ENCODE assay signal across 25 cellular contexts in the genomic region with DNA sequence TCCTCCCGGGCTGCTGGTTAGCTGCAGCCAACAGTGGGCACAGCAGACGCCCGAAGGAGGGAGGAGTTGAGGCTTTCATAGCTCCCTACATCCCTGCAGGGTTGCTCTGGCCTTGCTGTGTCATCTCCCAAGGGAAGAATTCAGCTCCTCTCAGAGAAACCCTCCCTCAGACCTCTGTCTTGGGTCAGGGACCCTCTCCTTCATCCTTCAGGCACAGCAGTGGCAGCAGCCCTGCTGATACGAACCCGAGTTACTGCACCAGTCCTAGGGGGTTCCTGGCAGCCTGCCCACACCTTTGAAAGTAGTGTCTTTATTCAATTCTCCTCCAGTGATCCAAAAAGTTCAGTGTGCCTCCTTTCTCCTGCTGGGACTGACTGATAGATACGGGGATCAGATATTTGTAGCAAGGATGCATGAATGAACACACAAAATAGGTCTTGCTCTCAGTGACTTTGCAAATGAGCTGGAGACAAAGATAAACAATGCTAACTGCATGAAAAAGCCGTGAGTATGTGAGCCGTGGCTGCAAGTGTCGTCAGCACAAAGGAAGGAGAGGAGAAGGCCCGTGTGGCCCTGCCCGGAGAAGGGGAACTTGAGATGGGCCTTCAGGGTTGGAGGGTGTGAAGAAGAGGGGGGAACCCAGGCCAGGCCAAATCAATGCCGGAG.
DNase-seq lines count a peak whose midpoint lies in the region; ATAC-seq and TF ChIP-seq lines count a peak whose summit lies in the region.
"Had no signal": no experiment of that assay in that cellular context is flagged by ENCODE, and none has a peak within 500 bp of the region (broad histone marks: within the 10 kb centered on the region; RNA-seq: fewer than 3 reads in every experiment).

No MANE protein-coding gene starts in this region.

- no TSS peak for BruUV-seq in Panc1 (replicated peaks; lab: Mats Ljungman, UMichigan)

- ATAC-seq in Panc1 (no peak), HG03354 (IDR thresholded peaks at IDR 0.05; ENCODE audit: poor library complexity, severe bottlenecking, unreplicated experiment) (no peak), sciatic nerve (no peak), right cardiac atrium (no peak)
- ATAC-seq: activated CD8-positive, alpha-beta T cell treated with anti-CD3 and anti-CD28 coated beads for 36 hours; activated naive CD4-positive, alpha-beta T cell treated with anti-CD3 and anti-CD28 coated beads, Interleukin-2, amount 50 U/mL, for 72 hours; heart right ventricle; stimulated activated naive CD8-positive, alpha-beta T cell treated with anti-CD3 and anti-CD28 coated beads, Interleukin-15, Interleukin-2, amounts not matched to agents 100 U/mL and 50 U/mL, for 24 hours; WTC11 had no signal

- TF ChIP-seq CTCF in HEK293 (tag by site-specific recombination; IDR thresholded peaks at IDR 0.05) (no peak), Panc1 (IDR thresholded peaks at IDR 0.05) (no peak), endodermal cell (conservative IDR thresholded peaks at IDR 0.05) (no peak), thyroid gland (IDR thresholded peaks at IDR 0.05) (no peak)

- WGBS in endodermal cell (ENCODE audit: insufficient coverage in 1 of 2, insufficient read length in 1 of 2), 2 experiments, result 76 to 78% methylated on average over 12 of the region's 12 CpGs
- WGBS in thyroid gland, 2 donors, result 39 to 59% methylated on average over 11 to 12 of the region's 12 CpGs
- 80% methylated on average over 12 of the region's 12 CpGs for WGBS in right cardiac atrium

- H3K36me3 ChIP-seq in HEK293 (ENCODE audit: control insufficient read depth in 2 of 2, insufficient read depth in 1 of 2, low read length in 2 of 2) (no peaks in the 10 kb centered on the region), Panc1 (ENCODE audit: control insufficient read depth, insufficient read depth, low read length) (no peaks in the 10 kb centered on the region), endodermal cell (ENCODE audit: control insufficient read depth, insufficient read depth, low read length) (no peaks in the 10 kb centered on the region), thyroid gland (no peaks in the 10 kb centered on the region)
- H3K36me3 ChIP-seq: heart right ventricle, ovary, upper lobe of left lung had no signal

- peaks cover 1% of the 10 kb centered on the region for H3K27me3 Mint-ChIP-seq in endodermal cell (ENCODE audit: insufficient read depth)
- H3K27me3 Mint-ChIP-seq: activated CD8-positive, alpha-beta T cell treated with anti-CD3 and anti-CD28 coated beads for 36 hours; B cell had no signal

- no peak overlapping the region for H3K9ac ChIP-seq in endodermal cell (ENCODE audit: extremely low read depth, low read length, poor library complexity, severe bottlenecking)

- no peaks in the 10 kb centered on the region for H3K4me1 ChIP-seq in HEK293 (ENCODE audit: control insufficient read depth, insufficient read depth, low read length)
- H3K4me1 ChIP-seq in Panc1 (ENCODE audit: control insufficient read depth, insufficient read depth, low read length), result peaks cover 48% of the 10 kb centered on the region
- no peaks in the 10 kb centered on the region for H3K4me1 ChIP-seq in endodermal cell (ENCODE audit: control insufficient read depth, insufficient read depth, low read length)
- peaks cover 26 to 32% of the 10 kb centered on the region in 2 donors for H3K4me1 ChIP-seq in thyroid gland
- H3K4me1 ChIP-seq in right cardiac atrium (ENCODE audit: control insufficient read depth, insufficient read depth, low read length), result peaks cover 6% of the 10 kb centered on the region

- DNase-seq in Panc1 (ENCODE audit: low read depth, low spot score) (no peak), endodermal cell (no peak), thyroid gland (peak; percentile 59 to 73), sciatic nerve (ENCODE audit: low spot score) (no peak), right cardiac atrium (no peak)
- DNase-seq: activated CD8-positive, alpha-beta T cell treated with anti-CD3 and anti-CD28 coated beads for 36 hours; activated T-cell treated with anti-CD3 and anti-CD28 coated beads, Interleukin-2, amount 50 U/mL, for 1 hour; heart right ventricle; HFFc6; immature natural killer cell; KG1; MV-4-11; NCI-H1930; NCI-H748 treated with DMSO at 0.1 percent for 48 hours; ovary; Right ventricle myocardium superior; stimulated activated CD4-positive, alpha-beta T cell treated with anti-CD3 and anti-CD28 coated beads, Interleukin-2, amount 100 ng/mL, for 24 hours; stimulated activated naive CD8-positive, alpha-beta T cell treated with anti-CD3 and anti-CD28 coated beads, Interleukin-15, Interleukin-2, amounts not matched to agents 100 U/mL and 50 U/mL, for 24 hours had no signal

- CTCF ChIA-PET in HEK293 (lab: Yijun Ruan, JAX), result interaction anchor here (0.7 to 1.1 kb wide), 2 partner anchors 13 to 19 kb away, joined by 3 read pairs; no protein-coding TSS in a partner anchor
- CTCF ChIA-PET in Panc1 (lab: Charles Lee), result interaction anchor here (0.5 kb wide), 1 partner anchor 112 kb away, joined by 3 read pairs; no protein-coding TSS in a partner anchor

- no peak for TF ChIP-seq POLR2A in thyroid gland (IDR thresholded peaks at IDR 0.05)

- intact Hi-C loops in Panc1 (cut with micrococcal nuclease; ENCODE audit: unreplicated experiment) (loop anchor here (5.0 kb wide), 1 partner anchor 113 kb away; no protein-coding TSS in a partner anchor), thyroid gland (cut with DNase I) (no loop called here), sciatic nerve (cut with DNase I) (no loop called here), right cardiac atrium (cut with DNase I) (no loop called here)

- POLR2A ChIA-PET in HEK293 (lab: Yijun Ruan, JAX) (no interaction called here), Panc1 (lab: Charles Lee) (no interaction called here)

- H3K27ac Mint-ChIP-seq in endodermal cell, result no peak overlapping the region
- H3K27ac Mint-ChIP-seq: activated CD8-positive, alpha-beta T cell treated with anti-CD3 and anti-CD28 coated beads for 36 hours; activated naive CD4-positive, alpha-beta T cell treated with anti-CD3 and anti-CD28 coated beads, Interleukin-2, amount 50 U/mL, for 72 hours; B cell; HFFc6; T-helper 1 cell treated with Interleukin-12 subunit alpha and Interleukin-12 subunit beta and Interleukin-4 antibody, amounts not matched to agents 30 μg/mL and 1 μg/mL, for 36 hours; WTC11 had no signal

- H3K9me3 ChIP-seq in HEK293 (ENCODE audit: control insufficient read depth, insufficient read depth, low read depth, low read length), result no peaks in the 10 kb centered on the region
- peaks cover 4% of the 10 kb centered on the region for H3K9me3 ChIP-seq in Panc1 (ENCODE audit: control insufficient read depth, insufficient read depth, low read depth, low read length)
- H3K9me3 ChIP-seq in endodermal cell (ENCODE audit: control insufficient read depth, low read length), result peaks cover 14% of the 10 kb centered on the region
- no peaks in the 10 kb centered on the region for H3K9me3 ChIP-seq in thyroid gland
- no peaks in the 10 kb centered on the region for H3K9me3 ChIP-seq in right cardiac atrium (ENCODE audit: control insufficient read depth, low read length)
- H3K9me3 ChIP-seq: heart right ventricle, ovary, upper lobe of left lung had no signal

- H3K9me3 Mint-ChIP-seq in endodermal cell, result peaks cover 25% of the 10 kb centered on the region
- H3K9me3 Mint-ChIP-seq: activated CD8-positive, alpha-beta T cell treated with anti-CD3 and anti-CD28 coated beads for 36 hours; activated naive CD4-positive, alpha-beta T cell treated with anti-CD3 and anti-CD28 coated beads, Interleukin-2, amount 50 U/mL, for 72 hours; HFFc6; immature natural killer cell had no signal

- H3K27me3 ChIP-seq in Panc1 (ENCODE audit: control insufficient read depth, insufficient read depth, low read length) (no peaks in the 10 kb centered on the region), endodermal cell (ENCODE audit: control insufficient read depth, insufficient read depth, low read length, poor library complexity, severe bottlenecking) (no peaks in the 10 kb centered on the region), thyroid gland (no peaks in the 10 kb centered on the region), right cardiac atrium (ENCODE audit: control insufficient read depth, insufficient read depth) (no peaks in the 10 kb centered on the region)
- H3K27me3 ChIP-seq: heart right ventricle, ovary, upper lobe of left lung had no signal

- H3K4me3 ChIP-seq in HEK293 (ENCODE audit: low read depth, low read length) (no peak overlapping the region), Panc1 (ENCODE audit: low read depth in 2 of 2, low read length in 2 of 2) (no peak overlapping the region), endodermal cell (ENCODE audit: low read length) (no peak overlapping the region), thyroid gland (replicated peaks in 1 of 3) (no peak overlapping the region), right cardiac atrium (ENCODE audit: low read length) (no peak overlapping the region)
- H3K4me3 ChIP-seq: heart right ventricle, ovary, upper lobe of left lung had no signal

- in situ Hi-C loops in Panc1 (cut with HindIII; ENCODE audit: low pct_unique_long_range_greater_than_20kb, low sequenced_read_pairs), result no loop called here

- peaks cover 9% of the 10 kb centered on the region for H3K4me1 Mint-ChIP-seq in endodermal cell

- peaks cover 3% of the 10 kb centered on the region for H3K36me3 Mint-ChIP-seq in endodermal cell (ENCODE audit: low read depth)

- H3K4me3 Mint-ChIP-seq in endodermal cell, result no peak overlapping the region
- H3K4me3 Mint-ChIP-seq: activated CD8-positive, alpha-beta T cell treated with anti-CD3 and anti-CD28 coated beads for 36 hours; B cell; HFFc6; immature natural killer cell; T-helper 1 cell treated with Interleukin-12 subunit alpha and Interleukin-12 subunit beta and Interleukin-4 antibody, amounts not matched to agents 30 μg/mL and 1 μg/mL, for 36 hours; WTC11 had no signal

- H3K27ac ChIP-seq in HEK293 (ENCODE audit: extremely low read depth, low read depth, low read length) (no peak overlapping the region), Panc1 (ENCODE audit: low read length) (peak overlapping the region; percentile 67; the same call in 1 of the 2 replicates), endodermal cell (ENCODE audit: low read depth, low read length) (peak overlapping the region; percentile 65), thyroid gland (peak overlapping the region; percentile 29 to 57 (median 50)), right cardiac atrium (ENCODE audit: low read length) (no peak overlapping the region)
- H3K27ac ChIP-seq: heart right ventricle, ovary, upper lobe of left lung had no signal

TF ChIP-seq in HEK293, 187 proteins besides CTCF, POLR2A, EP300 and RAD21 (continues in another document):
- no peak for TF ChIP-seq ZNF140 (tag by site-specific recombination; IDR thresholded peaks at IDR 0.05)
- peak; percentile 79 for TF ChIP-seq ZIC2 (tag by site-specific recombination; IDR thresholded peaks at IDR 0.05)

Comparison
In these comparisons a context has a peak if more than half of its experiments do, and no peak if none do; other contexts are left out.
1. H3K27ac ChIP-seq: peak in Panc1 (single experiment), endodermal cell (single experiment) and thyroid gland (3 of 3); none in HEK293 (single experiment) and right cardiac atrium (single experiment).
2. DNase-seq: peak in thyroid gland (2 of 2); none in Panc1 (single experiment), endodermal cell (single experiment), sciatic nerve (single experiment) and right cardiac atrium (0 of 3).